Comparison of ENCODE assay signal across 9 cellular contexts in genomic region chr5:139654875-139655491, GRCh38. TPM values are rescaled to one million over a fixed set of nuclear protein-coding genes. Genes with fewer than 3 reads are reported as not detected.
DNase-seq lines count a peak whose midpoint lies in the region; ATAC-seq and TF ChIP-seq lines count a peak whose summit lies in the region.
"Had no signal": no experiment of that assay in that cellular context is flagged by ENCODE, and none has a peak within 500 bp of the region (broad histone marks: within the 10 kb centered on the region; RNA-seq: fewer than 3 reads in every experiment).

No MANE protein-coding gene starts in this region.

- H3K27me3 Mint-ChIP-seq in HFFc6 (ENCODE audit: insufficient read depth) (no peaks in the 10 kb centered on the region; the same call in 1 of the 2 replicates), chondrocyte (ENCODE audit: low read depth) (no peaks in the 10 kb centered on the region), mesothelial cell of epicardium (ENCODE audit: low read depth) (no peaks in the 10 kb centered on the region)

- no peak for ATAC-seq in HG03432 (IDR thresholded peaks at IDR 0.05; ENCODE audit: unreplicated experiment)
- no peak for ATAC-seq in GM21786 (IDR thresholded peaks at IDR 0.05; ENCODE audit: unreplicated experiment)
- ATAC-seq: activated T-cell treated with anti-CD3 and anti-CD28 coated beads, Interleukin-2, amount 50 U/mL, for 4 hours had no signal

- H3K27ac Mint-ChIP-seq in HFFc6: peak overlapping the region; percentile 97
- H3K27ac Mint-ChIP-seq in chondrocyte (ENCODE audit: unreplicated experiment): peak overlapping the region; percentile 99
- peak overlapping the region; percentile 92 for H3K27ac Mint-ChIP-seq in mesothelial cell of epicardium

- H3K9me3 Mint-ChIP-seq in HFFc6: no peaks in the 10 kb centered on the region
- H3K9me3 Mint-ChIP-seq in chondrocyte (ENCODE audit: low read depth): no peaks in the 10 kb centered on the region
- no peaks in the 10 kb centered on the region for H3K9me3 Mint-ChIP-seq in mesothelial cell of epicardium
- H3K9me3 Mint-ChIP-seq: activated T-cell treated with anti-CD3 and anti-CD28 coated beads, Interleukin-2, amount 50 U/mL, for 4 hours had no signal

- H3K4me1 Mint-ChIP-seq in HFFc6 (ENCODE audit: low read depth) (peaks cover 85% of the 10 kb centered on the region), chondrocyte (ENCODE audit: low read depth) (peaks cover 85% of the 10 kb centered on the region), mesothelial cell of epicardium (peaks cover 87% of the 10 kb centered on the region)

- H3K36me3 Mint-ChIP-seq in HFFc6 (ENCODE audit: low read depth) (no peaks in the 10 kb centered on the region), chondrocyte (ENCODE audit: low read depth) (no peaks in the 10 kb centered on the region), mesothelial cell of epicardium (no peaks in the 10 kb centered on the region)

- no peak for TF ChIP-seq CTCF in HFFc6 (IDR thresholded peaks at IDR 0.05)
- peak; percentile 9 for TF ChIP-seq CTCF in chondrocyte (IDR thresholded peaks at IDR 0.05)
- no peak for TF ChIP-seq CTCF in mesothelial cell of epicardium (IDR thresholded peaks at IDR 0.05; ENCODE audit: unreplicated experiment)

- H3K27ac ChIP-seq in temporal lobe (ENCODE audit: low read depth, low read length): peak overlapping the region; percentile 100

- no peak for DNase-seq in HFFc6
- DNase-seq in chondrocyte (ENCODE audit: low spot score): no peak
- DNase-seq in mesothelial cell of epicardium (ENCODE audit: low spot score in 2 of 2, unreplicated experiment in 2 of 2): no peak
- DNase-seq in activated T-cell treated with anti-CD3 and anti-CD28 coated beads for 4 hours: no peak
- no peak for DNase-seq in OCI-M2 (lab: John Stamatoyannopoulos, UW; ENCODE audit: unreplicated experiment)
- DNase-seq: activated T-cell treated with anti-CD3 and anti-CD28 coated beads, Interleukin-2, amount 50 U/mL, for 4 hours had no signal

- H3K4me3 Mint-ChIP-seq in HFFc6 (peak overlapping the region; percentile 49; the same call in 1 of the 2 replicates), chondrocyte (ENCODE audit: unreplicated experiment) (peak overlapping the region; percentile 99), mesothelial cell of epicardium (no peak overlapping the region)
- H3K4me3 Mint-ChIP-seq: activated T-cell treated with anti-CD3 and anti-CD28 coated beads, Interleukin-2, amount 50 U/mL, for 4 hours had no signal

RNA-seq across cellular contexts. Expression of gene CXXC5, which starts 6.8 kb away (rescaled TPM):
- 10 to 100 TPM; 46.4 to 58.5 (median 49.2) TPM for total RNA-seq in HFFc6 (2021; fragmentation: NEBNext Ultra II Directional; extraction: Animal tissue kit (Norgen Biotek cat#: 25700))
- total RNA-seq in chondrocyte (144 to 193 TPM (median 145 TPM) in 3 replicates), mesothelial cell of epicardium (35.7 to 38.3 TPM (median 37.4 TPM) in 3 replicates), temporal lobe (33.4 TPM)
